Comparison of ENCODE assay signal across 11 cellular contexts in genomic region chr5:95715799-95716461, GRCh38. TPM values are rescaled to one million over a fixed set of nuclear protein-coding genes. Genes with fewer than 3 reads are reported as not detected.
A peak's percentile ranks its signal among the peaks of the same experiment; 100 is the strongest.
DNase-seq lines count a peak whose midpoint lies in the region; ATAC-seq, FAIRE-seq and TF ChIP-seq lines count a peak whose summit lies in the region.
"Had no signal": no experiment of that assay in that cellular context is flagged by ENCODE, and none has a peak within 500 bp of the region (broad histone marks: within the 10 kb centered on the region; RNA-seq: fewer than 3 reads in every experiment).

No MANE protein-coding gene starts in this region.

- no peak overlapping the region for H3K4me3 Mint-ChIP-seq in naive thymus-derived CD4-positive, alpha-beta T cell

- H2AFZ ChIP-seq in fibroblast of lung (ENCODE audit: low read length), result no peak overlapping the region

- CTCF ChIA-PET in A673 (lab: Charles Lee), result no interaction called here
- CTCF ChIA-PET in naive thymus-derived CD4-positive, alpha-beta T cell (lab: Charles Lee), result no interaction called here

- no peak overlapping the region for H3K27ac ChIP-seq in A673 (ENCODE audit: low read depth, low read length, poor library complexity, severe bottlenecking)
- no peak overlapping the region for H3K27ac ChIP-seq in fibroblast of lung (ENCODE audit: insufficient read depth, low read length)
- no peak overlapping the region for H3K27ac ChIP-seq in naive thymus-derived CD4-positive, alpha-beta T cell (ENCODE audit: low read depth, low read length)
- H3K27ac ChIP-seq: suprapubic skin had no signal

- TF ChIP-seq POLR2A in GM12891 (IDR thresholded peaks at IDR 0.05; ENCODE audit: low read depth, low read length), result no peak

- peaks cover 0 to 4% (median 0%) of the 10 kb centered on the region in 5 donors for H3K36me3 Mint-ChIP-seq in naive thymus-derived CD4-positive, alpha-beta T cell

- H3K9me3 ChIP-seq in A673 (ENCODE audit: low read depth, low read length, poor library complexity, severe bottlenecking) (no peaks in the 10 kb centered on the region), fibroblast of lung (ENCODE audit: control insufficient read depth, insufficient read depth, low read depth, low read length) (no peaks in the 10 kb centered on the region)
- no peaks in the 10 kb centered on the region for H3K9me3 ChIP-seq in naive thymus-derived CD4-positive, alpha-beta T cell (ENCODE audit: control insufficient read depth in 2 of 3, low read length in 3 of 3)
- H3K9me3 ChIP-seq: suprapubic skin had no signal

- peak overlapping the region in 2 of 9 donors; percentile 5 to 9 for H3K27ac Mint-ChIP-seq in naive thymus-derived CD4-positive, alpha-beta T cell

- no peaks in the 10 kb centered on the region for H4K20me1 ChIP-seq in fibroblast of lung (ENCODE audit: control insufficient read depth, extremely low read depth, insufficient read depth, low read length)

- peaks cover 0 to 38% (median 0%) of the 10 kb centered on the region in 5 donors for H3K27me3 Mint-ChIP-seq in naive thymus-derived CD4-positive, alpha-beta T cell

- H3K27me3 ChIP-seq in A673 (replicated peaks; ENCODE audit: insufficient read depth, low read depth, low read length, poor library complexity) (no peaks in the 10 kb centered on the region), fibroblast of lung (ENCODE audit: control insufficient read depth, insufficient read depth, low read length) (no peaks in the 10 kb centered on the region)
- H3K27me3 ChIP-seq in naive thymus-derived CD4-positive, alpha-beta T cell (ENCODE audit: control insufficient read depth in 2 of 2, insufficient read depth in 2 of 2, low read length in 2 of 2), result no peaks in the 10 kb centered on the region
- H3K27me3 ChIP-seq: suprapubic skin had no signal

- H3K4me1 ChIP-seq in A673 (ENCODE audit: insufficient read depth, low read length, poor library complexity, severe bottlenecking) (no peaks in the 10 kb centered on the region), fibroblast of lung (ENCODE audit: control insufficient read depth, extremely low read depth, insufficient read depth, low read length) (peaks cover 2% of the 10 kb centered on the region)
- H3K4me1 ChIP-seq in naive thymus-derived CD4-positive, alpha-beta T cell (ENCODE audit: control insufficient read depth in 2 of 2, insufficient read depth in 2 of 2, low read length in 2 of 2), result peaks cover 9 to 22% of the 10 kb centered on the region in 2 donors
- H3K4me1 ChIP-seq: suprapubic skin had no signal

- no peak overlapping the region for H3K4me2 ChIP-seq in fibroblast of lung (ENCODE audit: extremely low read depth, insufficient read depth, low read length)

- H3K9me3 Mint-ChIP-seq in naive thymus-derived CD4-positive, alpha-beta T cell, result no peaks in the 10 kb centered on the region

- no peak for FAIRE-seq in GM12891 (lab: Jason Lieb, UNC)

- BruUV-seq in A673 (replicated peaks; lab: Mats Ljungman, UMichigan), result no TSS peak

- DNase-seq in A673 (ENCODE audit: low spot score), result peak; percentile 41
- no peak for DNase-seq in GM12891 (ENCODE audit: insufficient read length, low spot score)
- peak; percentile 88 for DNase-seq in RPMI7951 (ENCODE audit: low read depth)
- peak; percentile 77 to 90 for DNase-seq in fibroblast of lung (ENCODE audit: low read depth in 2 of 2)
- DNase-seq in NCI-H82 (lab: John Stamatoyannopoulos, UW), result no peak
- no peak for DNase-seq in naive thymus-derived CD4-positive, alpha-beta T cell
- no peak for DNase-seq in NCI-H2227 (lab: John Stamatoyannopoulos, UW; ENCODE audit: unreplicated experiment)
- DNase-seq: NCI-H1105 treated with DMSO at 0.1 percent for 48 hours, RPMI8226 had no signal

- H3K79me2 ChIP-seq in fibroblast of lung (ENCODE audit: control insufficient read depth, insufficient read depth, low read length), result no peaks in the 10 kb centered on the region

- H3K9ac ChIP-seq in fibroblast of lung (ENCODE audit: insufficient read depth, low read length), result no peak overlapping the region

- intact Hi-C loops in A673 (cut with micrococcal nuclease; ENCODE audit: unreplicated experiment), result no loop called here
- intact Hi-C loops in naive thymus-derived CD4-positive, alpha-beta T cell (cut with micrococcal nuclease), result loop anchor here in 1 of 2 donors (5.0 kb wide), 2 partner anchors 46 to 54 kb away; no protein-coding TSS in a partner anchor

- peaks cover 5 to 21% (median 6%) of the 10 kb centered on the region in 7 donors for H3K4me1 Mint-ChIP-seq in naive thymus-derived CD4-positive, alpha-beta T cell

- TF ChIP-seq CTCF in A673 (conservative IDR thresholded peaks at IDR 0.05; ENCODE audit: low read depth, low read length), result no peak
- TF ChIP-seq CTCF in fibroblast of lung (conservative IDR thresholded peaks at IDR 0.05 in 1 of 2, IDR thresholded peaks at IDR 0.05 in 1 of 2; ENCODE audit: low read depth in 1 of 2, low read length in 2 of 2), result no peak

- ATAC-seq in naive thymus-derived CD4-positive, alpha-beta T cell, result no peak
- ATAC-seq in HG02884 (IDR thresholded peaks at IDR 0.05; ENCODE audit: unreplicated experiment), result no peak

- POLR2A ChIA-PET in A673 (lab: Charles Lee; ENCODE audit: low non-redundant PET), result no interaction called here
- POLR2A ChIA-PET in naive thymus-derived CD4-positive, alpha-beta T cell (lab: Charles Lee), result interaction anchor here (0.6 kb wide), 1 partner anchor 40 kb away, joined by 3 read pairs; no protein-coding TSS in a partner anchor

- H3K4me3 ChIP-seq in A673 (ENCODE audit: low read depth, low read length, poor library complexity, severe bottlenecking) (no peak overlapping the region), fibroblast of lung (replicated peaks in 1 of 4; ENCODE audit: control extremely low read depth in 1 of 4, insufficient read depth in 1 of 4, low read depth in 3 of 4, low read length in 4 of 4) (no peak overlapping the region)
- H3K4me3 ChIP-seq in naive thymus-derived CD4-positive, alpha-beta T cell (ENCODE audit: low read length), result no peak overlapping the region
- H3K4me3 ChIP-seq: suprapubic skin had no signal

- H3K36me3 ChIP-seq in A673 (ENCODE audit: insufficient read depth, low read length, poor library complexity, severe bottlenecking) (no peaks in the 10 kb centered on the region), fibroblast of lung (ENCODE audit: control insufficient read depth, insufficient read depth, low read length) (no peaks in the 10 kb centered on the region)
- no peaks in the 10 kb centered on the region for H3K36me3 ChIP-seq in naive thymus-derived CD4-positive, alpha-beta T cell (ENCODE audit: control insufficient read depth in 2 of 3, insufficient read depth in 3 of 3, low read length in 3 of 3)
- H3K36me3 ChIP-seq: suprapubic skin had no signal

TF ChIP-seq in GM12891, 5 proteins besides CTCF, POLR2A, EP300 and RAD21:
- TF ChIP-seq TAF1 (IDR thresholded peaks at IDR 0.05; ENCODE audit: low read depth, low read length) (no peak), POU2F2 (IDR thresholded peaks at IDR 0.05; ENCODE audit: low read depth, low read length) (peak; percentile 20; the same call in 1 of the 2 replicates)

RNA-seq across cellular contexts. Expression of gene RHOBTB3, which starts 15.2 kb away (rescaled TPM):
- total RNA-seq in A673 (2021) (29.6 and 40.5 TPM in 2 replicates), fibroblast of lung (222 and 337 TPM in 2 replicates)
- polyA plus RNA-seq in GM12891 (2012; ENCODE audit: low read depth, missing spikeins), result 6.8 TPM
- total RNA-seq in RPMI7951 (2014; rRNA removed; shearing (Covaris generic)), result 64.2 and 70.2 TPM in 2 replicates
- polyA plus RNA-seq in fibroblast of lung, result 188 and 338 TPM in 2 replicates
- polyA plus RNA-seq in fibroblast of lung (2012), result 86.7 and 178 TPM in 2 replicates
- 363 and 762 TPM in 2 replicates for polyA minus RNA-seq in fibroblast of lung (ENCODE audit: low replicate concordance)
- total RNA-seq in naive thymus-derived CD4-positive, alpha-beta T cell, result 1 to 10 TPM in 4 of 5 experiments, under 1 TPM in 1; 0.24 to 9.6 (median 1.6) TPM
- 1 to 10 TPM; 4.6 to 7.7 TPM for polyA plus RNA-seq in naive thymus-derived CD4-positive, alpha-beta T cell

RNA-seq across cellular contexts. Expression of gene SPATA9, which starts 33.1 kb away (rescaled TPM):
- total RNA-seq in A673 (2021) (not detected in 2 replicates), fibroblast of lung (0.51 and 0.66 TPM in 2 replicates)
- polyA plus RNA-seq in GM12891 (2012; ENCODE audit: low read depth, missing spikeins), result 0.69 TPM
- total RNA-seq in RPMI7951 (2014; rRNA removed; shearing (Covaris generic)), result 0.36 TPM in 1 of 2 replicates, not detected in the other
- polyA plus RNA-seq in fibroblast of lung, result 0.75 and 1.7 TPM in 2 replicates
- 1.1 and 2.6 TPM in 2 replicates for polyA plus RNA-seq in fibroblast of lung (2012)
- polyA minus RNA-seq in fibroblast of lung (ENCODE audit: low replicate concordance), result not detected in 2 replicates
- under 1 TPM in 1 of 5 experiments, not detected in 4; 0.66 TPM for total RNA-seq in naive thymus-derived CD4-positive, alpha-beta T cell
- polyA plus RNA-seq in naive thymus-derived CD4-positive, alpha-beta T cell, result not detected
- total RNA-seq: suprapubic skin had no signal

Comparison
In these comparisons a context has a peak if more than half of its experiments do, and no peak if none do; other contexts are left out.
1. DNase-seq: peak in A673 (single experiment), RPMI7951 (single experiment) and fibroblast of lung (2 of 2); none in GM12891 (single experiment), NCI-H82 (single experiment), naive thymus-derived CD4-positive, alpha-beta T cell (0 of 9) and NCI-H2227 (single experiment).